ENCODE assay signal across 8 cellular contexts in the genomic region with DNA sequence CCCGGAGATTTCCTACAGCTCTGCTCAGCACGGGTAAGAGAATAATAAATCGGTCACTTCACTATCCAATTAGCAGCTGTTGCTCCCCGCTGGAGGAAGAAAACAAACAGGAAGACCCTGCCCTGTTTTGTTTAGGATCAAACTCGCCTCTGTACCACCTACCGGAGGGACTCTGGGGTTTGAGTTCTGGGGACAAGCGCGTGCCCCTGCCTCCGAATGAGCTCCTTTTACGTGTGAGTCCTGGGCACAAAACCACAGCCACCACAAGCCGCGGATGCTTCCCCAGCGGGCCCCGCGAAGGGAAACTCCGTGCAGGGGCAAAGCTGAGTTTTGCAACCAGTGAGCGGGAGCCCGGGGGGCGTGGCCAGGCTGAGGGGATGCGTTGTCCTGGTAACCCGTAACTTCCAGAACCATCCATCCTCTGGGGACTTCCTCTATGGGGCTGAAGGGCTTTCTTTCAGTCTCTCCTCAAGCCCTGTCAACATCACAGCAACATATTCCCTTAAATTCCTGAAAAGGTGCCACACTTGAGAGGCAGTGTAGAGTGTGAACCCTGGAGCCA.
A peak's percentile ranks its signal among the peaks of the same experiment; 100 is the strongest.
DNase-seq lines count a peak whose midpoint lies in the region; ATAC-seq and TF ChIP-seq lines count a peak whose summit lies in the region.

No MANE protein-coding gene starts in this region.

- peak; percentile 8 to 54 for DNase-seq in NCI-H526 (lab: John Stamatoyannopoulos, UW)
- DNase-seq in NCI-H526 treated with DMSO at 0.1 percent for 48 hours (lab: John Stamatoyannopoulos, UW), result no peak
- peak; percentile 32 for DNase-seq in NCI-H2227 treated with DMSO at 0.1 percent for 48 hours (lab: John Stamatoyannopoulos, UW)
- DNase-seq in activated CD8-positive, alpha-beta T cell treated with anti-CD3 and anti-CD28 coated beads for 36 hours, result peak; percentile 95
- peak; percentile 42 to 53 (median 51) for DNase-seq in effector memory CD8-positive, alpha-beta T cell
- peak; percentile 96 for DNase-seq in mesenteric fat pad (ENCODE audit: low spot score)
- DNase-seq in stimulated activated CD8-positive, alpha-beta memory T cell treated with anti-CD3 and anti-CD28 coated beads, Interleukin-12 subunit alpha, Interleukin-12 subunit beta, amount 100 ng/mL, for 1 hour (ENCODE audit: low read depth), result peak; percentile 71

- H3K27ac Mint-ChIP-seq in activated CD8-positive, alpha-beta T cell treated with anti-CD3 and anti-CD28 coated beads for 36 hours, result peak overlapping the region; percentile 89
- H3K27ac Mint-ChIP-seq in effector memory CD8-positive, alpha-beta T cell, result peak overlapping the region in 1 of 2 donors; percentile 87

- no peak for TF ChIP-seq CTCF in activated CD8-positive, alpha-beta T cell treated with anti-CD3 and anti-CD28 coated beads for 36 hours (IDR thresholded peaks at IDR 0.05)

- no peaks in the 10 kb centered on the region for H3K9me3 Mint-ChIP-seq in activated CD8-positive, alpha-beta T cell treated with anti-CD3 and anti-CD28 coated beads for 36 hours
- no peaks in the 10 kb centered on the region for H3K9me3 Mint-ChIP-seq in effector memory CD8-positive, alpha-beta T cell

- CTCF ChIA-PET in activated CD8-positive, alpha-beta T cell treated with anti-CD3 and anti-CD28 coated beads for 36 hours (lab: Charles Lee), result interaction anchor here (0.6 to 1.2 kb wide), 6 partner anchors 12 to 721 kb away, joined by 3 read pairs; no protein-coding TSS in a partner anchor

- H3K36me3 Mint-ChIP-seq in activated CD8-positive, alpha-beta T cell treated with anti-CD3 and anti-CD28 coated beads for 36 hours (ENCODE audit: low read depth), result no peaks in the 10 kb centered on the region
- H3K36me3 Mint-ChIP-seq in effector memory CD8-positive, alpha-beta T cell (ENCODE audit: insufficient read depth), result no peaks in the 10 kb centered on the region

- ATAC-seq in HG02870 (IDR thresholded peaks at IDR 0.05; ENCODE audit: unreplicated experiment), result peak; percentile 52
- ATAC-seq in activated CD8-positive, alpha-beta T cell treated with anti-CD3 and anti-CD28 coated beads for 36 hours, result peak; percentile 92
- peak; percentile 81 for ATAC-seq in effector memory CD8-positive, alpha-beta T cell (replicated peaks)

- peaks cover 12% of the 10 kb centered on the region for H3K27me3 Mint-ChIP-seq in activated CD8-positive, alpha-beta T cell treated with anti-CD3 and anti-CD28 coated beads for 36 hours
- H3K27me3 Mint-ChIP-seq in effector memory CD8-positive, alpha-beta T cell, result peaks cover 33 to 84% of the 10 kb centered on the region in 2 donors

- H3K4me3 Mint-ChIP-seq in activated CD8-positive, alpha-beta T cell treated with anti-CD3 and anti-CD28 coated beads for 36 hours, result peak overlapping the region; percentile 73
- H3K4me3 Mint-ChIP-seq in effector memory CD8-positive, alpha-beta T cell, result peak overlapping the region; percentile 47 to 76

- peaks cover 26% of the 10 kb centered on the region for H3K4me1 Mint-ChIP-seq in activated CD8-positive, alpha-beta T cell treated with anti-CD3 and anti-CD28 coated beads for 36 hours (ENCODE audit: low read depth)
- H3K4me1 Mint-ChIP-seq in effector memory CD8-positive, alpha-beta T cell (ENCODE audit: low read depth in 2 of 2), result peaks cover 8 to 15% of the 10 kb centered on the region in 2 donors

- POLR2A ChIA-PET in activated CD8-positive, alpha-beta T cell treated with anti-CD3 and anti-CD28 coated beads for 36 hours (lab: Charles Lee), result interaction anchor here (1.1 kb wide), 1 partner anchor 11 kb away, joined by 3 read pairs; no protein-coding TSS in a partner anchor

- intact Hi-C loops in activated CD8-positive, alpha-beta T cell treated with anti-CD3 and anti-CD28 coated beads for 36 hours (cut with micrococcal nuclease), result no loop called here
